Comparison of ENCODE assay signal across 20 cellular contexts in the genomic region with DNA sequence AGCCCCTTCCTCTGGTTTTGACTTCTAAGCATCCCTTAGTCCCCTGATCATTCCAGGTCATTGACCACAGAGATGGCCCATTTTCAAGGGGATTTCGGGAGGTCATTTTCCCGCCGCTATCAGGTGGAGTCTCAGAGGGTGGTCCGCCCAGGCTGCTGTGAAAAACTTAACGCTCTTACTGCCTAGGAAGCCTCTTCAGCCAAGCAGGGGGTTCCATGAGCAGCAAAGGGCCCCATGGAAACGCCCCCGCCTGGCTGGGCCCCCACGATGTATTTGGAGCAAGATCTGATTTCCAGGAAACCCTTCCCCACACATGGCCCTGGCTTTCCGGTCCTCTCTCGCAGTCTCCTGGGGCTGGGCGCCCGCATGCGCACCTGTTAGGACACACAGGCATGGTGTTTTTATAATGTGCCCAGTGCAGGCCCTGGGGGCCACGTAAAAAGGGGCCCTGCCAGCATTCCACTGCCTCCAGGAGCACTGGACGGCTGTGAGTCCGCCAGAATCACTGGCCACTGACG. TPM values are rescaled to one million over a fixed set of nuclear protein-coding genes. Genes with fewer than 3 reads are reported as not detected.
"Had no signal": no experiment of that assay in that cellular context is flagged by ENCODE, and none has a peak within 500 bp of the region (broad histone marks: within the 10 kb centered on the region; RNA-seq: fewer than 3 reads in every experiment).

No MANE protein-coding gene starts in this region.

- H3K36me3 Mint-ChIP-seq: activated naive CD8-positive, alpha-beta T cell treated with anti-CD3 and anti-CD28 coated beads, Interleukin-2, amount 10 ng/mL, durations not matched to agents 7 days and 5 days; natural killer cell had no signal

- H3K4me3 ChIP-seq: right lobe of liver, spleen, thyroid gland had no signal

- H3K9me3 Mint-ChIP-seq: activated B cell treated with CpG ODN at 0.5 μM for 24 hours; activated CD4-positive, alpha-beta T cell treated with anti-CD3 and anti-CD28 coated beads, Interleukin-2, amount 10 ng/mL, durations not matched to agents 24 days and 14 days; activated naive CD8-positive, alpha-beta T cell treated with anti-CD3 and anti-CD28 coated beads, Interleukin-2, amount 10 ng/mL, durations not matched to agents 7 days and 5 days; activated T-cell treated with anti-CD3 and anti-CD28 coated beads, Interleukin-2, amount 50 U/mL, for 72 hours; dendritic cell treated with granulocyte-macrophage colony-stimulating factor and Interleukin-4, amounts not matched to agents 40 ng/mL and 50 ng/mL, for 4 days; effector memory CD8-positive, alpha-beta T cell; natural killer cell; stimulated activated naive CD8-positive, alpha-beta T cell treated with anti-CD3 and anti-CD28 coated beads, Interleukin-15, amount 100 ng/mL, for 72 hours had no signal

- H3K36me3 ChIP-seq: spleen, thyroid gland had no signal

- H3K4me3 Mint-ChIP-seq: activated B cell treated with CpG ODN at 0.5 μM for 24 hours; activated CD4-positive, alpha-beta T cell treated with anti-CD3 and anti-CD28 coated beads, Interleukin-2, amount 10 ng/mL, durations not matched to agents 24 days and 14 days; activated CD8-positive, alpha-beta T cell treated with anti-CD3 and anti-CD28 coated beads, Interleukin-2, amount 10 ng/mL, durations not matched to agents 7 days and 5 days; activated naive CD8-positive, alpha-beta T cell treated with anti-CD3 and anti-CD28 coated beads, Interleukin-2, amount 10 ng/mL, durations not matched to agents 7 days and 5 days; activated T-cell treated with anti-CD3 and anti-CD28 coated beads, Interleukin-2, amount 50 U/mL, for 72 hours; dendritic cell treated with granulocyte-macrophage colony-stimulating factor and Interleukin-4, amounts not matched to agents 40 ng/mL and 50 ng/mL, for 4 days; natural killer cell had no signal

- H3K9me3 ChIP-seq: right lobe of liver, spleen, thyroid gland had no signal

- H3K27me3 ChIP-seq: right lobe of liver, thyroid gland had no signal

- H3K27ac Mint-ChIP-seq: activated B cell treated with CpG ODN at 0.5 μM for 24 hours; activated CD4-positive, alpha-beta T cell treated with anti-CD3 and anti-CD28 coated beads, Interleukin-2, amount 10 ng/mL, durations not matched to agents 24 days and 14 days; activated CD8-positive, alpha-beta T cell treated with anti-CD3 and anti-CD28 coated beads, Interleukin-2, amount 10 ng/mL, durations not matched to agents 7 days and 5 days; activated naive CD8-positive, alpha-beta T cell treated with anti-CD3 and anti-CD28 coated beads, Interleukin-2, amount 10 ng/mL, durations not matched to agents 7 days and 5 days; activated T-cell treated with anti-CD3 and anti-CD28 coated beads, Interleukin-2, amount 50 U/mL, for 72 hours; dendritic cell treated with granulocyte-macrophage colony-stimulating factor and Interleukin-4, amounts not matched to agents 40 ng/mL and 50 ng/mL, for 4 days; effector memory CD8-positive, alpha-beta T cell; natural killer cell; progenitor cell of endocrine pancreas; stimulated activated naive CD8-positive, alpha-beta T cell treated with anti-CD3 and anti-CD28 coated beads, Interleukin-15, amount 100 ng/mL, for 72 hours had no signal

- H3K4me1 Mint-ChIP-seq: activated B cell treated with CpG ODN at 0.5 μM for 24 hours, natural killer cell had no signal

- H3K27ac ChIP-seq: epithelial cell of prostate had no signal

- ATAC-seq: activated CD8-positive, alpha-beta T cell treated with anti-CD3 and anti-CD28 coated beads, Interleukin-2, amount 10 ng/mL, durations not matched to agents 7 days and 5 days; activated T-cell treated with anti-CD3 and anti-CD28 coated beads, Interleukin-2, amount 50 U/mL, for 72 hours; effector memory CD8-positive, alpha-beta T cell; natural killer cell; stimulated activated naive CD8-positive, alpha-beta T cell treated with anti-CD3 and anti-CD28 coated beads, Interleukin-15, amount 100 ng/mL, for 72 hours had no signal

- DNase-seq: activated B cell treated with CpG ODN at 0.5 μM for 24 hours; activated CD4-positive, alpha-beta T cell treated with anti-CD3 and anti-CD28 coated beads, Interleukin-2, amount 10 ng/mL, durations not matched to agents 24 days and 14 days; activated CD8-positive, alpha-beta memory T cell treated with anti-CD3 and anti-CD28 coated beads, Interleukin-2, amount 50 U/mL, for 4 hours; activated CD8-positive, alpha-beta T cell treated with anti-CD3 and anti-CD28 coated beads, Interleukin-2, amount 10 ng/mL, durations not matched to agents 7 days and 5 days; activated naive CD8-positive, alpha-beta T cell treated with anti-CD3 and anti-CD28 coated beads, Interleukin-2, amount 10 ng/mL, durations not matched to agents 7 days and 5 days; activated T-cell treated with anti-CD3 and anti-CD28 coated beads, Interleukin-2, amount 50 U/mL, for 72 hours; effector memory CD8-positive, alpha-beta T cell; hypothalamus; kidney; mesendoderm; natural killer cell; occipital lobe; right lobe of liver; spleen; stimulated activated naive CD8-positive, alpha-beta T cell treated with anti-CD3 and anti-CD28 coated beads, Interleukin-15, amount 100 ng/mL, for 72 hours; T-helper 2 cell; thyroid gland had no signal

RNA-seq across cellular contexts. Expression of a gene that starts 32.5 kb away (rescaled TPM):
- total RNA-seq: activated B cell treated with CpG ODN at 0.5 μM for 24 hours; activated CD4-positive, alpha-beta T cell treated with anti-CD3 and anti-CD28 coated beads, Interleukin-2, amount 10 ng/mL, durations not matched to agents 24 days and 14 days; activated CD8-positive, alpha-beta T cell treated with anti-CD3 and anti-CD28 coated beads, Interleukin-2, amount 10 ng/mL, durations not matched to agents 7 days and 5 days; activated naive CD8-positive, alpha-beta T cell treated with anti-CD3 and anti-CD28 coated beads, Interleukin-2, amount 10 ng/mL, durations not matched to agents 7 days and 5 days; activated T-cell treated with anti-CD3 and anti-CD28 coated beads, Interleukin-2, amount 50 U/mL, for 72 hours; natural killer cell had no signal
